26 cellular contexts compared by ENCODE assay signal in genomic region chr5:172541764-172542120, GRCh38.
"Had no signal": no experiment of that assay in that cellular context is flagged by ENCODE, and none has a peak within 500 bp of the region (broad histone marks: within the 10 kb centered on the region; RNA-seq: fewer than 3 reads in every experiment).

No MANE protein-coding gene starts in this region.

- H3K4me3 Mint-ChIP-seq: central memory CD8-positive, alpha-beta T cell; immature natural killer cell; nephron; stimulated activated naive B cell treated with anti-CD40 and anti-IgM and Interleukin-4, amounts not matched to agents 10 μg/mL and 1 μg/mL and 100 μg/mL, for 72 hours had no signal

- H3K9me3 ChIP-seq: breast epithelium, gastrocnemius medialis, lower lobe of right lung, mucosa of descending colon, neutrophil, ovary, right lobe of liver, tibial nerve, uterus had no signal

- H3K4me1 Mint-ChIP-seq: central memory CD8-positive, alpha-beta T cell; immature natural killer cell; stimulated activated naive B cell treated with anti-CD40 and anti-IgM and Interleukin-4, amounts not matched to agents 10 μg/mL and 1 μg/mL and 100 μg/mL, for 72 hours had no signal

- H3K4me1 ChIP-seq: breast epithelium, gastrocnemius medialis, lower lobe of right lung, right lobe of liver, tibial nerve, uterus had no signal

- ATAC-seq: activated naive CD4-positive, alpha-beta T cell treated with anti-CD3 and anti-CD28 coated beads, Interleukin-2, amount 50 U/mL, for 72 hours; gastrocnemius medialis; lower lobe of right lung; mucosa of descending colon; stimulated activated naive B cell treated with anti-CD40 and anti-IgM and Interleukin-4, amounts not matched to agents 10 μg/mL and 1 μg/mL and 100 μg/mL, for 72 hours had no signal

- H3K27ac Mint-ChIP-seq: activated naive CD4-positive, alpha-beta T cell treated with anti-CD3 and anti-CD28 coated beads, Interleukin-2, amount 50 U/mL, for 72 hours; activated T-helper 2 cell treated with anti-CD3 and anti-CD28 coated beads, Interferon-gamma antibody, Interleukin-2, Interleukin-4, amounts not matched to agents 10 μg/mL and 5 μg/mL and 100 μg/mL, durations not matched to agents 14 hours and 24 hours and 36 hours; immature natural killer cell; progenitor cell of endocrine pancreas; stimulated activated naive B cell treated with anti-CD40 and anti-IgM and Interleukin-4, amounts not matched to agents 10 μg/mL and 1 μg/mL and 100 μg/mL, for 72 hours had no signal

- H3K36me3 ChIP-seq: breast epithelium, gastrocnemius medialis, lower lobe of right lung, neutrophil, ovary, right lobe of liver, tibial nerve, uterus had no signal

- H3K4me3 ChIP-seq: breast epithelium, gastrocnemius medialis, lower lobe of right lung, mucosa of descending colon, ovary, right lobe of liver, skin epidermis, tibial nerve, uterus had no signal

- DNase-seq: activated CD4-positive, alpha-beta T cell treated with anti-CD3 and anti-CD28 coated beads for 4 hours; activated CD4-positive, alpha-beta T cell treated with anti-CD3 and anti-CD28 coated beads, Interleukin-2, amount 50 U/mL, for 4 hours; activated T-cell treated with anti-CD3 and anti-CD28 coated beads, Interleukin-2, amount 50 U/mL, for 48 hours; dermis blood vessel endothelial cell; effector CD4-positive, alpha-beta T cell; gastrocnemius medialis; hypothalamus; immature natural killer cell; lower lobe of right lung; stimulated activated CD4-positive, alpha-beta T cell treated with anti-CD3 and anti-CD28 coated beads, Interleukin-1b, Interleukin-23, amount 100 ng/mL, for 48 hours; stimulated activated naive B cell treated with anti-CD40 and anti-IgM and Interleukin-4, amounts not matched to agents 10 μg/mL and 1 μg/mL and 100 μg/mL, for 72 hours had no signal

- H3K27me3 ChIP-seq: breast epithelium, gastrocnemius medialis, neutrophil, ovary, right lobe of liver, tibial nerve, uterus had no signal

- H3K36me3 Mint-ChIP-seq: activated naive CD4-positive, alpha-beta T cell treated with anti-CD3 and anti-CD28 coated beads, Interleukin-2, amount 50 U/mL, for 72 hours; immature natural killer cell; stimulated activated naive B cell treated with anti-CD40 and anti-IgM and Interleukin-4, amounts not matched to agents 10 μg/mL and 1 μg/mL and 100 μg/mL, for 72 hours had no signal

- H3K27ac ChIP-seq: breast epithelium, epithelial cell of prostate, gastrocnemius medialis, lower lobe of right lung, neutrophil, ovary, right lobe of liver, skin epidermis, tibial nerve, uterus, VCaP had no signal

- H3K9me3 Mint-ChIP-seq: activated naive CD4-positive, alpha-beta T cell treated with anti-CD3 and anti-CD28 coated beads, Interleukin-2, amount 50 U/mL, for 72 hours; activated T-helper 2 cell treated with anti-CD3 and anti-CD28 coated beads, Interferon-gamma antibody, Interleukin-2, Interleukin-4, amounts not matched to agents 10 μg/mL and 5 μg/mL and 100 μg/mL, durations not matched to agents 14 hours and 24 hours and 36 hours; central memory CD8-positive, alpha-beta T cell; immature natural killer cell; nephron had no signal
